ENCODE assay signal across 1 cellular context in genomic region chr9:34646211-34647083, GRCh38.
TF ChIP-seq lines count a peak whose summit lies in the region.

Gene GALT (plus strand): TSS chr9:34646675. CDS start chr9:34646705, 30 bp downstream.

TF ChIP-seq in HepG2, 621 proteins besides CTCF, POLR2A, EP300 and RAD21 (continued from another document and continues in another):
- TF ChIP-seq ZNF609 (CRISPR knock-in tag; IDR thresholded peaks at IDR 0.05; ENCODE audit: borderline replicate concordance) = 0 out of 2 replicates have a peak, but pooled peaks have one; percentile 26
- TF ChIP-seq RXRA (CRISPR knock-in tag; IDR thresholded peaks at IDR 0.05) = peak; percentile 77
- peak; percentile 80 for TF ChIP-seq GABPB1 (CRISPR knock-in tag; IDR thresholded peaks at IDR 0.05)
- 0 out of 2 replicates have a peak, but pooled peaks have one; percentile 37 for TF ChIP-seq ETV5 (CRISPR knock-in tag; IDR thresholded peaks at IDR 0.05; ENCODE audit: borderline replicate concordance)
- no peak for TF ChIP-seq ZNF816 (CRISPR knock-in tag; IDR thresholded peaks at IDR 0.05; ENCODE audit: borderline replicate concordance)
- peak; percentile 87 for TF ChIP-seq KDM3A (CRISPR knock-in tag; IDR thresholded peaks at IDR 0.05; ENCODE audit: low read depth)
- peak; percentile 19 for TF ChIP-seq SKI (IDR thresholded peaks at IDR 0.05; ENCODE audit: partially characterized antibody)
- TF ChIP-seq SETDB1 (CRISPR knock-in tag; IDR thresholded peaks at IDR 0.05; ENCODE audit: borderline replicate concordance) = no peak
- peak; percentile 83; the same call in 1 of the 2 replicates for TF ChIP-seq ZNF790 (CRISPR knock-in tag; IDR thresholded peaks at IDR 0.05; ENCODE audit: borderline replicate concordance)
- no peak for TF ChIP-seq CSRNP1 (CRISPR knock-in tag; IDR thresholded peaks at IDR 0.05)
- peak; percentile 58 for TF ChIP-seq MNT (IDR thresholded peaks at IDR 0.05)
- no peak for TF ChIP-seq ARNT (IDR thresholded peaks at IDR 0.05)
- peak; percentile 96 for TF ChIP-seq ZFY (CRISPR knock-in tag; IDR thresholded peaks at IDR 0.05)
- TF ChIP-seq BHLHE40 (IDR thresholded peaks at IDR 0.05; ENCODE audit: low read length) = peak; percentile 82
- peak; percentile 53 for TF ChIP-seq TCF7 (IDR thresholded peaks at IDR 0.05; ENCODE audit: low read depth)
- no peak for TF ChIP-seq BORCS8-MEF2B (CRISPR knock-in tag; IDR thresholded peaks at IDR 0.05)
- TF ChIP-seq ZNF350 (CRISPR knock-in tag; IDR thresholded peaks at IDR 0.05; ENCODE audit: borderline replicate concordance, low read depth) = peak; percentile 67; the same call in 1 of the 2 replicates
- peak; percentile 82 for TF ChIP-seq ZNF547 (CRISPR knock-in tag; IDR thresholded peaks at IDR 0.05)
- TF ChIP-seq ZNF639 (CRISPR knock-in tag; conservative IDR thresholded peaks at IDR 0.05) = no peak
- no peak for TF ChIP-seq CSRNP2 (CRISPR knock-in tag; conservative IDR thresholded peaks at IDR 0.05; ENCODE audit: low read depth)
- TF ChIP-seq ZNF232 (CRISPR knock-in tag; IDR thresholded peaks at IDR 0.05; ENCODE audit: borderline replicate concordance) = no peak
- TF ChIP-seq RFXAP (CRISPR knock-in tag; IDR thresholded peaks at IDR 0.05; ENCODE audit: borderline replicate concordance) = no peak
- TF ChIP-seq ZFP62 (CRISPR knock-in tag; IDR thresholded peaks at IDR 0.05) = no peak
- peak; percentile 48; the same call in 1 of the 2 replicates for TF ChIP-seq ZBTB7B (CRISPR knock-in tag; IDR thresholded peaks at IDR 0.05)
- peak; percentile 13; the same call in 1 of the 2 replicates for TF ChIP-seq NR2F2 (IDR thresholded peaks at IDR 0.05; ENCODE audit: borderline replicate concordance, low read depth)
- no peak for TF ChIP-seq ISX (CRISPR knock-in tag; conservative IDR thresholded peaks at IDR 0.05)
- TF ChIP-seq ZMYM2 (CRISPR knock-in tag; IDR thresholded peaks at IDR 0.05) = peak; percentile 35; the same call in 1 of the 2 replicates
- peak; percentile 12 for TF ChIP-seq THRA (CRISPR knock-in tag; IDR thresholded peaks at IDR 0.05; ENCODE audit: borderline replicate concordance)
- TF ChIP-seq NFAT5 (CRISPR knock-in tag; IDR thresholded peaks at IDR 0.05) = no peak
- peak; percentile 77; the same call in 1 of the 2 replicates for TF ChIP-seq MXD4 (CRISPR knock-in tag; IDR thresholded peaks at IDR 0.05)
- TF ChIP-seq FUBP1 (CRISPR knock-in tag; IDR thresholded peaks at IDR 0.05; ENCODE audit: borderline replicate concordance) = 0 out of 2 replicates have a peak, but pooled peaks have one; percentile 35
- no peak; the same call in 1 of the 2 replicates for TF ChIP-seq ZNF782 (CRISPR knock-in tag; IDR thresholded peaks at IDR 0.05; ENCODE audit: borderline replicate concordance)
- TF ChIP-seq RBAK (CRISPR knock-in tag; IDR thresholded peaks at IDR 0.05) = 0 out of 2 replicates have a peak, but pooled peaks have one; percentile 30
- no peak for TF ChIP-seq EZH2 (conservative IDR thresholded peaks at IDR 0.05; ENCODE audit: low read depth, low read length)
- TF ChIP-seq PLRG1 (conservative IDR thresholded peaks at IDR 0.05) = no peak
- no peak for TF ChIP-seq MBNL3 (CRISPR knock-in tag; conservative IDR thresholded peaks at IDR 0.05)
- no peak for TF ChIP-seq NONO (IDR thresholded peaks at IDR 0.05)
- peak; percentile 91 for TF ChIP-seq NONO (CRISPR knock-in tag; conservative IDR thresholded peaks at IDR 0.05)
- TF ChIP-seq ZNF136 (CRISPR knock-in tag; IDR thresholded peaks at IDR 0.05; ENCODE audit: low read depth) = peak; percentile 14
- TF ChIP-seq KLF13 (CRISPR knock-in tag; IDR thresholded peaks at IDR 0.05) = no peak; the same call in 1 of the 2 replicates
- TF ChIP-seq ZFAT (CRISPR knock-in tag; conservative IDR thresholded peaks at IDR 0.05) = no peak
- peak; percentile 67 for TF ChIP-seq ZNF709 (CRISPR knock-in tag; IDR thresholded peaks at IDR 0.05)
- TF ChIP-seq CREM (IDR thresholded peaks at IDR 0.05) = peak; percentile 53; the same call in 1 of the 2 replicates
- TF ChIP-seq CREM (CRISPR knock-in tag; IDR thresholded peaks at IDR 0.05) = no peak
- peak; percentile 72; the same call in 1 of the 2 replicates for TF ChIP-seq ZFP90 (CRISPR knock-in tag; IDR thresholded peaks at IDR 0.05; ENCODE audit: borderline replicate concordance)
- TF ChIP-seq SAP130 (CRISPR knock-in tag; IDR thresholded peaks at IDR 0.05; ENCODE audit: low read depth) = peak; percentile 85
